2 cellular contexts compared by ENCODE assay signal in genomic region chr11:124069429-124070401, GRCh38.
TF ChIP-seq lines count a peak whose summit lies in the region.

No MANE protein-coding gene starts in this region.

TF ChIP-seq in IMR-90, 13 proteins besides CTCF, POLR2A, EP300 and RAD21:
- TF ChIP-seq, protein P1, sequence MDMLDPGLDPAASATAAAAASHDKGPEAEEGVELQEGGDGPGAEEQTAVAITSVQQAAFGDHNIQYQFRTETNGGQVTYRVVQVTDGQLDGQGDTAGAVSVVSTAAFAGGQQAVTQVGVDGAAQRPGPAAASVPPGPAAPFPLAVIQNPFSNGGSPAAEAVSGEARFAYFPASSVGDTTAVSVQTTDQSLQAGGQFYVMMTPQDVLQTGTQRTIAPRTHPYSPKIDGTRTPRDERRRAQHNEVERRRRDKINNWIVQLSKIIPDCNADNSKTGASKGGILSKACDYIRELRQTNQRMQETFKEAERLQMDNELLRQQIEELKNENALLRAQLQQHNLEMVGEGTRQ (IDR thresholded peaks at IDR 0.05; ENCODE audit: low read depth, low read length): no peak
- no peak for TF ChIP-seq ELK1 (IDR thresholded peaks at IDR 0.05; ENCODE audit: borderline replicate concordance, low read depth, low read length)
- no peak for TF ChIP-seq MAFK (IDR thresholded peaks at IDR 0.05; ENCODE audit: low read depth, low read length)
- no peak for TF ChIP-seq NFE2L2 (IDR thresholded peaks at IDR 0.05; ENCODE audit: low read depth, low read length)
- TF ChIP-seq SMC3 (IDR thresholded peaks at IDR 0.05; ENCODE audit: low read depth, low read length): peak; percentile 34; the same call in 1 of the 2 replicates
- TF ChIP-seq RFX5 (IDR thresholded peaks at IDR 0.05; ENCODE audit: low read depth, low read length): no peak
- TF ChIP-seq FOS (IDR thresholded peaks at IDR 0.05; ENCODE audit: low read depth, low read length): no peak
- peak; percentile 22; the same call in 1 of the 2 replicates for TF ChIP-seq BHLHE40 (IDR thresholded peaks at IDR 0.05; ENCODE audit: low read depth, low read length)
- TF ChIP-seq MXI1 (IDR thresholded peaks at IDR 0.05; ENCODE audit: borderline replicate concordance, low read depth, low read length): peak; percentile 84
- TF ChIP-seq CEBPB (IDR thresholded peaks at IDR 0.05; ENCODE audit: low read depth, low read length): no peak
- TF ChIP-seq RCOR1 (IDR thresholded peaks at IDR 0.05; ENCODE audit: insufficient replicate concordance, low read length): no peak
- no peak for TF ChIP-seq CHD1 (IDR thresholded peaks at IDR 0.05; ENCODE audit: low read depth, low read length)
- no peak for TF ChIP-seq MAZ (IDR thresholded peaks at IDR 0.05; ENCODE audit: borderline replicate concordance, low read depth, low read length)

TF ChIP-seq in HepG2, 621 proteins besides CTCF, POLR2A, EP300 and RAD21:
- TF ChIP-seq ZNF138 (CRISPR knock-in tag; IDR thresholded peaks at IDR 0.05; ENCODE audit: low read depth): no peak
- TF ChIP-seq MTA3 (CRISPR knock-in tag; IDR thresholded peaks at IDR 0.05): no peak
- TF ChIP-seq, protein P2, sequence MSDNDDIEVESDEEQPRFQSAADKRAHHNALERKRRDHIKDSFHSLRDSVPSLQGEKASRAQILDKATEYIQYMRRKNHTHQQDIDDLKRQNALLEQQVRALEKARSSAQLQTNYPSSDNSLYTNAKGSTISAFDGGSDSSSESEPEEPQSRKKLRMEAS (IDR thresholded peaks at IDR 0.05): peak; percentile 59
- TF ChIP-seq SAP130 (CRISPR knock-in tag; IDR thresholded peaks at IDR 0.05; ENCODE audit: low read depth): peak; percentile 28; the same call in 1 of the 2 replicates
- TF ChIP-seq, protein P3, sequence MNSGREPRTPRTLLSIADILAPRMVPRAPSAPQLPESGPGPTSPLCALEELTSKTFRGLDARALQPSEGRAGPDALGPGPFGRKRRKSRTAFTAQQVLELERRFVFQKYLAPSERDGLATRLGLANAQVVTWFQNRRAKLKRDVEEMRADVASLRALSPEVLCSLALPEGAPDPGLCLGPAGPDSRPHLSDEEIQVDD (CRISPR knock-in tag; IDR thresholded peaks at IDR 0.05; ENCODE audit: borderline replicate concordance): 0 out of 2 replicates have a peak, but pooled peaks have one; percentile 30
- 0 out of 2 replicates have a peak, but pooled peaks have one; percentile 41 for TF ChIP-seq KLF13 (CRISPR knock-in tag; IDR thresholded peaks at IDR 0.05)
- 0 out of 2 replicates have a peak, but pooled peaks have one; percentile 27 for TF ChIP-seq FOXA3 (CRISPR knock-in tag; IDR thresholded peaks at IDR 0.05)
- TF ChIP-seq PATZ1 (CRISPR knock-in tag; IDR thresholded peaks at IDR 0.05): peak; percentile 27; the same call in 1 of the 2 replicates
- TF ChIP-seq HMGXB4 (CRISPR knock-in tag; IDR thresholded peaks at IDR 0.05; ENCODE audit: borderline replicate concordance in 1 of 2, low read depth in 1 of 2): peak in 1 of 2 experiments; percentile 32; a peak in 1 of 4 replicates
- 0 out of 2 replicates have a peak, but pooled peaks have one; percentile 8 for TF ChIP-seq FOSL2 (CRISPR knock-in tag; IDR thresholded peaks at IDR 0.05)
- TF ChIP-seq STAG1 (CRISPR knock-in tag; IDR thresholded peaks at IDR 0.05): peak; percentile 62
- TF ChIP-seq, protein P4, sequence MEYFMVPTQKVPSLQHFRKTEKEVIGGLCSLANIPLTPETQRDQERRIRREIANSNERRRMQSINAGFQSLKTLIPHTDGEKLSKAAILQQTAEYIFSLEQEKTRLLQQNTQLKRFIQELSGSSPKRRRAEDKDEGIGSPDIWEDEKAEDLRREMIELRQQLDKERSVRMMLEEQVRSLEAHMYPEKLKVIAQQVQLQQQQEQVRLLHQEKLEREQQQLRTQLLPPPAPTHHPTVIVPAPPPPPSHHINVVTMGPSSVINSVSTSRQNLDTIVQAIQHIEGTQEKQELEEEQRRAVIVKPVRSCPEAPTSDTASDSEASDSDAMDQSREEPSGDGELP (IDR thresholded peaks at IDR 0.05; ENCODE audit: borderline replicate concordance, low read depth): peak; percentile 42; the same call in 1 of the 2 replicates
- TF ChIP-seq XRCC5 (optimal IDR thresholded peaks at IDR 0.05; ENCODE audit: low read length): peak; percentile 68
- peak; percentile 88; the same call in 1 of the 2 replicates for TF ChIP-seq KLF9 (CRISPR knock-in tag; IDR thresholded peaks at IDR 0.05; ENCODE audit: low read depth)
- peak; percentile 48; the same call in 1 of the 2 replicates for TF ChIP-seq KDM2A (CRISPR knock-in tag; IDR thresholded peaks at IDR 0.05; ENCODE audit: borderline replicate concordance, low read depth)
- TF ChIP-seq ZSCAN31 (CRISPR knock-in tag; IDR thresholded peaks at IDR 0.05; ENCODE audit: low read depth): 0 out of 2 replicates have a peak, but pooled peaks have one; percentile 5
- 0 out of 2 replicates have a peak, but pooled peaks have one; percentile 21 for TF ChIP-seq SP5 (CRISPR knock-in tag; IDR thresholded peaks at IDR 0.05; ENCODE audit: borderline replicate concordance, low read depth)
- TF ChIP-seq MYC (CRISPR knock-in tag; IDR thresholded peaks at IDR 0.05; ENCODE audit: borderline replicate concordance): peak; percentile 51; the same call in 1 of the 2 replicates
- TF ChIP-seq EED (CRISPR knock-in tag; IDR thresholded peaks at IDR 0.05): no peak
- TF ChIP-seq FOSL1 (CRISPR knock-in tag; IDR thresholded peaks at IDR 0.05; ENCODE audit: borderline replicate concordance): no peak
- TF ChIP-seq PHF8 (CRISPR knock-in tag; IDR thresholded peaks at IDR 0.05): no peak
- TF ChIP-seq, protein P5, sequence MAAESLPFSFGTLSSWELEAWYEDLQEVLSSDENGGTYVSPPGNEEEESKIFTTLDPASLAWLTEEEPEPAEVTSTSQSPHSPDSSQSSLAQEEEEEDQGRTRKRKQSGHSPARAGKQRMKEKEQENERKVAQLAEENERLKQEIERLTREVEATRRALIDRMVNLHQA (CRISPR knock-in tag; IDR thresholded peaks at IDR 0.05): no peak
